9 cellular contexts compared by ENCODE assay signal in the genomic region with DNA sequence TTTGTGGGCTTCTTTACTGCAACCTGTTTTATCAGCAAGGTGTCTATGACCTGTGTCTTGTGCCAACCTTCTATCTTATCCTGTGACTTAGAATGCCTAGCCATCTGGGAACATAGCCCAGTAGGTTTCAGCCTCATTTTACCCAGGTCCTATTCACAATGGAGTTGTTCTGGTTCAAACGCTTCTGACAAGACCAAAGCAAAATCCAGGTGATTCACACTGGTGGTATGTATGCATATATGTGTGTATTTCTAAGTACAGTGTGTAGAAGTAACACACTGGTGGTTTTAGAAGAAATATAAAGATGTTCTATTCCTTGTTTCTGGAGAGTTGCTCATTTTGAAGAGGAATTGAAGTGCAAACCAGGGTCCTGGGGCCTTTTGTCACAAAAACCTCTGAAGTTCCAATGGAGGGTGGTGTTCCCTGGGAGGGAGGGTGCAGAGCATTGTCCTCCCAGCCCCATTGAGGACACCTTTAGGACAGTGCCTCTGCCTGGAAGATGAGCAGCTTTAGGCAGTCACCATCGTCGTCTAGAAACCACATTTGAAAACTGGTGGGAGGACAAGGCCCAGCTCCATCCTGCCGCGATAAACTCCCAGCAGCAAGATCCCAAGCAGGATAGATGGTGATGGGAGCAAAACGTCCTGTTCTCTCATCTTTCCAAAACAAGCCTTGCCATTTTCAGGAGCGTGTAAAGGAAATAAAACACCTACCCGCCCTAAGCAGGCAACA.
A peak's percentile ranks its signal among the peaks of the same experiment; 100 is the strongest.
DNase-seq lines count a peak whose midpoint lies in the region; ATAC-seq, FAIRE-seq and TF ChIP-seq lines count a peak whose summit lies in the region.
"Had no signal": no experiment of that assay in that cellular context is flagged by ENCODE, and none has a peak within 500 bp of the region (broad histone marks: within the 10 kb centered on the region; RNA-seq: fewer than 3 reads in every experiment).

No MANE protein-coding gene starts in this region.

- WGBS in A549 (ENCODE audit: missing lambda C conversion rate) = 32% methylated on average over 8 of the region's 8 CpGs

- ATAC-seq in A549 (peak; percentile 15 to 55; a peak in 3 of 6 replicates), GM19452 (IDR thresholded peaks at IDR 0.05; ENCODE audit: unreplicated experiment) (peak; percentile 14), RWPE2 (ENCODE audit: low read depth) (peak; percentile 10; the same call in 2 of the 3 replicates)

- TF ChIP-seq CTCF in A549 (IDR thresholded peaks at IDR 0.05) (no peak), RWPE2 (IDR thresholded peaks at IDR 0.05; ENCODE audit: poor library complexity, severe bottlenecking) (no peak)

- no peak overlapping the region for H3K4me3 ChIP-seq in A549
- H3K4me3 ChIP-seq in RWPE2 (ENCODE audit: severe bottlenecking) = no peak overlapping the region

- no peak for FAIRE-seq in A549 (lab: Jason Lieb, UNC)
- FAIRE-seq: urothelium cell line had no signal

- H3K9me3 ChIP-seq in A549 (no peaks in the 10 kb centered on the region), RWPE2 (ENCODE audit: severe bottlenecking) (no peaks in the 10 kb centered on the region)

- H3K27ac ChIP-seq in A549 = peak overlapping the region in 1 of 2 experiments; percentile 86; a peak in 3 of 6 replicates
- H3K27ac ChIP-seq in RWPE2 (ENCODE audit: poor library complexity, severe bottlenecking) = peak overlapping the region; percentile 25
- peak overlapping the region; percentile 40 for H3K27ac ChIP-seq in epithelial cell of prostate

- no peak for DNase-seq in A549 (ENCODE audit: low read depth in 1 of 2, low spot score in 1 of 2)
- DNase-seq in RWPE2 (ENCODE audit: low spot score) = no peak
- no peak for DNase-seq in epithelial cell of prostate (ENCODE audit: low read depth, low spot score)
- no peak for DNase-seq in HCEC 1CT
- no peak for DNase-seq in KBM-7
- DNase-seq in Ammon's horn (ENCODE audit: low spot score) = no peak
- no peak for DNase-seq in NCI-H510A treated with DMSO at 0.1 percent for 48 hours (lab: John Stamatoyannopoulos, UW)

- TF ChIP-seq RAD21 in A549 (conservative IDR thresholded peaks at IDR 0.05 in 1 of 2, IDR thresholded peaks at IDR 0.05 in 1 of 2) = no peak

- TF ChIP-seq POLR2A in A549 (IDR thresholded peaks at IDR 0.05; ENCODE audit: low read length) = no peak

- CTCF ChIA-PET in A549 (lab: Yijun Ruan, JAX) = interaction anchor here (0.6 to 2.2 kb wide), 44 partner anchors 9 to 592 kb away, joined by 3 to 20 read pairs (median 4); a partner anchor contains a TSS

- TF ChIP-seq EP300 in A549 (IDR thresholded peaks at IDR 0.05) = no peak

- H3K4me2 ChIP-seq in A549 = peak overlapping the region; percentile 68

- no peaks in the 10 kb centered on the region for H3K27me3 ChIP-seq in RWPE2 (ENCODE audit: insufficient read depth, poor library complexity, severe bottlenecking)

- H3K36me3 ChIP-seq in RWPE2 (ENCODE audit: low read depth) = peaks cover 4% of the 10 kb centered on the region

- in situ Hi-C loops in KBM-7 (cut with MboI; ENCODE audit: low pct_unique_long_range_greater_than_20kb, low sequenced_read_pairs) = no loop called here

- no peaks in the 10 kb centered on the region for H3K4me1 ChIP-seq in A549
- peaks cover 15% of the 10 kb centered on the region for H3K4me1 ChIP-seq in RWPE2 (ENCODE audit: insufficient read depth, poor library complexity, severe bottlenecking)

- POLR2A ChIA-PET in A549 (lab: Yijun Ruan, JAX) = interaction anchor here (1.0 to 1.3 kb wide), 4 partner anchors 281 to 589 kb away, joined by 3 to 4 read pairs (median 3); a partner anchor contains a TSS

TF ChIP-seq in A549, 52 proteins besides CTCF, POLR2A, EP300 and RAD21:
- TF ChIP-seq, protein P1, sequence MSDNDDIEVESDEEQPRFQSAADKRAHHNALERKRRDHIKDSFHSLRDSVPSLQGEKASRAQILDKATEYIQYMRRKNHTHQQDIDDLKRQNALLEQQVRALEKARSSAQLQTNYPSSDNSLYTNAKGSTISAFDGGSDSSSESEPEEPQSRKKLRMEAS (IDR thresholded peaks at IDR 0.05) = no peak
- TF ChIP-seq SREBF2 (IDR thresholded peaks at IDR 0.05) (no peak), CHD4 (IDR thresholded peaks at IDR 0.05; ENCODE audit: borderline replicate concordance) (no peak), HOXB5 (CRISPR knock-in tag; IDR thresholded peaks at IDR 0.05) (no peak), HOXB13 (CRISPR knock-in tag; IDR thresholded peaks at IDR 0.05; ENCODE audit: low read depth) (no peak), ZFP36 (IDR thresholded peaks at IDR 0.05; ENCODE audit: borderline replicate concordance, partially characterized antibody) (no peak)
- TF ChIP-seq, protein P2, sequence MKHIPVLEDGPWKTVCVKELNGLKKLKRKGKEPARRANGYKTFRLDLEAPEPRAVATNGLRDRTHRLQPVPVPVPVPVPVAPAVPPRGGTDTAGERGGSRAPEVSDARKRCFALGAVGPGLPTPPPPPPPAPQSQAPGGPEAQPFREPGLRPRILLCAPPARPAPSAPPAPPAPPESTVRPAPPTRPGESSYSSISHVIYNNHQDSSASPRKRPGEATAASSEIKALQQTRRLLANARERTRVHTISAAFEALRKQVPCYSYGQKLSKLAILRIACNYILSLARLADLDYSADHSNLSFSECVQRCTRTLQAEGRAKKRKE (CRISPR knock-in tag; IDR thresholded peaks at IDR 0.05; ENCODE audit: low read depth) = no peak
